Comparison of ENCODE assay signal across 1 cellular context in genomic region chr15:25055356-25056068, GRCh38.
TF ChIP-seq lines count a peak whose summit lies in the region.

No MANE protein-coding gene starts in this region.

TF ChIP-seq in H1, 55 proteins besides CTCF, POLR2A, EP300 and RAD21:
- TF ChIP-seq POLR2AphosphoS5 (IDR thresholded peaks at IDR 0.05; ENCODE audit: low read depth, low read length) (0 out of 2 replicates have a peak, but pooled peaks have one; percentile 12), EZH2 (IDR thresholded peaks at IDR 0.05; ENCODE audit: low read depth, low read length, severe bottlenecking) (no peak), CBX8 (IDR thresholded peaks at IDR 0.05; ENCODE audit: borderline replicate concordance, low read depth, low read length) (no peak), SRF (IDR thresholded peaks at IDR 0.05; ENCODE audit: low read depth, low read length) (no peak), GTF2F1 (IDR thresholded peaks at IDR 0.05; ENCODE audit: borderline replicate concordance, low read depth, low read length) (no peak)
TF ChIP-seq in H1: peak in this region for 1.
